Comparison of ENCODE assay signal across 19 cellular contexts in genomic region chr19:50512999-50513745, GRCh38. TPM values are rescaled to one million over a fixed set of nuclear protein-coding genes. Genes with fewer than 3 reads are reported as not detected.
DNase-seq lines count a peak whose midpoint lies in the region; ATAC-seq and TF ChIP-seq lines count a peak whose summit lies in the region.
"Had no signal": no experiment of that assay in that cellular context is flagged by ENCODE, and none has a peak within 500 bp of the region (broad histone marks: within the 10 kb centered on the region; RNA-seq: fewer than 3 reads in every experiment).

No MANE protein-coding gene starts in this region.

- H3K9me3 Mint-ChIP-seq in mesothelial cell of epicardium: no peaks in the 10 kb centered on the region
- no peaks in the 10 kb centered on the region for H3K9me3 Mint-ChIP-seq in HFFc6

- no peak for ATAC-seq in Right ventricle myocardium superior (ENCODE audit: poor library complexity)
- ATAC-seq in heart right ventricle: no peak
- no peak for ATAC-seq in upper lobe of right lung
- ATAC-seq: HCT116, SK-N-SH treated with all-trans-retinoic acid at 6 μM for 48 hours had no signal

- H3K36me3 Mint-ChIP-seq in mesothelial cell of epicardium (no peaks in the 10 kb centered on the region), HFFc6 (ENCODE audit: low read depth) (no peaks in the 10 kb centered on the region)

- H3K36me3 ChIP-seq in heart right ventricle (no peaks in the 10 kb centered on the region), upper lobe of right lung (no peaks in the 10 kb centered on the region)

- no peak overlapping the region for H3K27ac ChIP-seq in heart right ventricle
- peak overlapping the region; percentile 96 for H3K27ac ChIP-seq in caudate nucleus (ENCODE audit: low read depth, low read length)
- H3K27ac ChIP-seq in temporal lobe (ENCODE audit: low read depth, low read length): peak overlapping the region; percentile 99
- H3K27ac ChIP-seq in upper lobe of right lung: no peak overlapping the region

- DNase-seq in Right ventricle myocardium superior (peak; percentile 12), heart right ventricle (no peak), caudate nucleus (lab: John Stamatoyannopoulos, UW) (peak in 2 of 61 donors; percentile 29 to 46), mesothelial cell of epicardium (ENCODE audit: low spot score in 2 of 2, unreplicated experiment in 2 of 2) (no peak), upper lobe of right lung (no peak), HFFc6 (no peak), DMS153 (lab: John Stamatoyannopoulos, UW) (no peak)
- DNase-seq: activated naive CD4-positive, alpha-beta T cell; DMS 273 treated with DMSO at 0.1 percent for 48 hours; effector memory CD4-positive, alpha-beta T cell; IMR-90; NCI-H2081 treated with DMSO at 0.1 percent for 48 hours; stimulated activated naive CD4-positive, alpha-beta T cell treated with Interleukin-2 at 50 U/mL for 16 hours had no signal

- no peak overlapping the region for H3K27ac Mint-ChIP-seq in mesothelial cell of epicardium
- H3K27ac Mint-ChIP-seq in HFFc6: no peak overlapping the region

- H3K4me3 ChIP-seq in heart right ventricle (no peak overlapping the region), upper lobe of right lung (no peak overlapping the region)

- no peaks in the 10 kb centered on the region for H3K27me3 Mint-ChIP-seq in mesothelial cell of epicardium (ENCODE audit: low read depth)
- H3K27me3 Mint-ChIP-seq in HFFc6 (ENCODE audit: insufficient read depth): peaks cover 11% of the 10 kb centered on the region

- H3K4me3 Mint-ChIP-seq in mesothelial cell of epicardium (peak overlapping the region; percentile 46), HFFc6 (no peak overlapping the region)

- H3K4me1 ChIP-seq in heart right ventricle (peaks cover 5 to 27% (median 13%) of the 10 kb centered on the region in 9 donors), upper lobe of right lung (peaks cover 9% of the 10 kb centered on the region)

- TF ChIP-seq CTCF in heart right ventricle (IDR thresholded peaks at IDR 0.05) (no peak), mesothelial cell of epicardium (IDR thresholded peaks at IDR 0.05; ENCODE audit: unreplicated experiment) (no peak), upper lobe of right lung (IDR thresholded peaks at IDR 0.05) (no peak), HFFc6 (IDR thresholded peaks at IDR 0.05) (no peak)

- no peaks in the 10 kb centered on the region for H3K9me3 ChIP-seq in heart right ventricle
- H3K9me3 ChIP-seq in upper lobe of right lung: no peaks in the 10 kb centered on the region

- whole genome bisulfite sequencing in heart right ventricle, 2 donors: 65 to 71% methylated on average over 12 of the region's 12 CpGs

- intact Hi-C loops in Right ventricle myocardium superior (cut with DNase I) (no loop called here), heart right ventricle (cut with DNase I) (loop anchor here in 1 of 10 donors (5.0 to 10.0 kb wide), 2 partner anchors 36 to 292 kb away; partner anchors contain the start of genes EMC10 and GARIN5A), upper lobe of right lung (cut with DNase I) (no loop called here)

- H3K27me3 ChIP-seq in heart right ventricle (peaks cover 0 to 13% (median 0%) of the 10 kb centered on the region in 7 donors), upper lobe of right lung (no peaks in the 10 kb centered on the region)

- peaks cover 10% of the 10 kb centered on the region for H3K4me1 Mint-ChIP-seq in mesothelial cell of epicardium
- H3K4me1 Mint-ChIP-seq in HFFc6 (ENCODE audit: low read depth): peaks cover 12% of the 10 kb centered on the region

RNA-seq across cellular contexts. Expression of gene ASPDH, which starts 0.5 kb away (rescaled TPM):
- not detected for total RNA-seq in Right ventricle myocardium superior
- not detected for total RNA-seq in heart right ventricle
- not detected for polyA plus RNA-seq in heart right ventricle
- 0.70 TPM in 1 of 3 replicates, not detected in the others for total RNA-seq in mesothelial cell of epicardium
- total RNA-seq in temporal lobe: 0.98 TPM
- not detected for total RNA-seq in upper lobe of right lung
- total RNA-seq in HFFc6 (2021; fragmentation: NEBNext Ultra II Directional; extraction: Animal tissue kit (Norgen Biotek cat#: 25700)): not detected
- total RNA-seq: fibroblast of villous mesenchyme, IMR-90, lower leg skin, skeletal muscle tissue had no signal
- polyA plus RNA-seq: IMR-90 had no signal

RNA-seq across cellular contexts. Expression of gene JOSD2, which starts 2.2 kb away (rescaled TPM):
- total RNA-seq in Right ventricle myocardium superior (39.8 TPM), heart right ventricle (10 to 100 TPM; 13.3 to 42.3 (median 25.2) TPM), mesothelial cell of epicardium (16.4 to 18.7 TPM (median 17.5 TPM) in 3 replicates), temporal lobe (6.1 TPM), upper lobe of right lung (34.7 TPM)
- 10 to 100 TPM; 64.0 to 69.6 TPM for polyA plus RNA-seq in heart right ventricle
- 10 to 100 TPM; 62.7 to 86.3 (median 72.8) TPM for total RNA-seq in HFFc6 (2021; fragmentation: NEBNext Ultra II Directional; extraction: Animal tissue kit (Norgen Biotek cat#: 25700))

RNA-seq across cellular contexts. Expression of gene GARIN5A, which starts 36.5 kb away (rescaled TPM):
- total RNA-seq in Right ventricle myocardium superior (2.0 TPM), heart right ventricle (1 to 10 TPM; 1.2 to 4.3 (median 2.0) TPM), mesothelial cell of epicardium (10.1 to 12.7 TPM (median 11.5 TPM) in 3 replicates), temporal lobe (0.98 TPM), upper lobe of right lung (3.8 TPM)
- 1 to 10 TPM; 1.5 to 1.8 TPM for polyA plus RNA-seq in heart right ventricle
- total RNA-seq in HFFc6 (2021; fragmentation: NEBNext Ultra II Directional; extraction: Animal tissue kit (Norgen Biotek cat#: 25700)): 1 to 10 TPM in 1 of 6 experiments, under 1 TPM in 4, not detected in 1; 0.16 to 1.5 (median 0.28) TPM
- total RNA-seq: fibroblast of villous mesenchyme, IMR-90 had no signal

RNA-seq across cellular contexts. Expression of gene EMC10, which starts 36.9 kb away (rescaled TPM):
- 68.7 TPM for total RNA-seq in Right ventricle myocardium superior
- total RNA-seq in heart right ventricle: 100 to 1,000 TPM in 3 of 10 donors, 10 to 100 TPM in 7; 73.6 to 152 (median 88.9) TPM
- polyA plus RNA-seq in heart right ventricle: 100 to 1,000 TPM in 1 of 2 donors, 10 to 100 TPM in 1; 84.3 to 113 TPM
- 175 to 181 TPM (median 176 TPM) in 3 replicates for total RNA-seq in mesothelial cell of epicardium
- total RNA-seq in temporal lobe: 56.3 TPM
- 103 TPM for total RNA-seq in upper lobe of right lung
- total RNA-seq in HFFc6 (2021; fragmentation: NEBNext Ultra II Directional; extraction: Animal tissue kit (Norgen Biotek cat#: 25700)): 100 to 1,000 TPM in 2 of 6 experiments, 10 to 100 TPM in 4; 49.1 to 113 (median 55.2) TPM

RNA-seq across cellular contexts. Expression of gene LRRC4B, which starts 55.1 kb away (rescaled TPM):
- total RNA-seq in Right ventricle myocardium superior (1.0 TPM), heart right ventricle (1 to 10 TPM in 2 of 10 donors, under 1 TPM in 8; 0.42 to 1.8 (median 0.68) TPM), mesothelial cell of epicardium (15.2 to 16.9 TPM (median 16.3 TPM) in 3 replicates), temporal lobe (67.4 TPM), upper lobe of right lung (4.6 TPM)
- 1 to 10 TPM; 1.9 to 3.0 TPM for polyA plus RNA-seq in heart right ventricle
- under 1 TPM; 0.07 to 0.14 (median 0.08) TPM for total RNA-seq in HFFc6 (2021; fragmentation: NEBNext Ultra II Directional; extraction: Animal tissue kit (Norgen Biotek cat#: 25700))
- total RNA-seq: fibroblast of villous mesenchyme, IMR-90 had no signal

Comparison
In these comparisons a context has a peak if more than half of its experiments do, and no peak if none do; other contexts are left out.
1. H3K27ac ChIP-seq: peak in caudate nucleus (single experiment) and temporal lobe (single experiment); none in heart right ventricle (0 of 10) and upper lobe of right lung (single experiment).